1 cellular context compared by ENCODE assay signal in the genomic region with DNA sequence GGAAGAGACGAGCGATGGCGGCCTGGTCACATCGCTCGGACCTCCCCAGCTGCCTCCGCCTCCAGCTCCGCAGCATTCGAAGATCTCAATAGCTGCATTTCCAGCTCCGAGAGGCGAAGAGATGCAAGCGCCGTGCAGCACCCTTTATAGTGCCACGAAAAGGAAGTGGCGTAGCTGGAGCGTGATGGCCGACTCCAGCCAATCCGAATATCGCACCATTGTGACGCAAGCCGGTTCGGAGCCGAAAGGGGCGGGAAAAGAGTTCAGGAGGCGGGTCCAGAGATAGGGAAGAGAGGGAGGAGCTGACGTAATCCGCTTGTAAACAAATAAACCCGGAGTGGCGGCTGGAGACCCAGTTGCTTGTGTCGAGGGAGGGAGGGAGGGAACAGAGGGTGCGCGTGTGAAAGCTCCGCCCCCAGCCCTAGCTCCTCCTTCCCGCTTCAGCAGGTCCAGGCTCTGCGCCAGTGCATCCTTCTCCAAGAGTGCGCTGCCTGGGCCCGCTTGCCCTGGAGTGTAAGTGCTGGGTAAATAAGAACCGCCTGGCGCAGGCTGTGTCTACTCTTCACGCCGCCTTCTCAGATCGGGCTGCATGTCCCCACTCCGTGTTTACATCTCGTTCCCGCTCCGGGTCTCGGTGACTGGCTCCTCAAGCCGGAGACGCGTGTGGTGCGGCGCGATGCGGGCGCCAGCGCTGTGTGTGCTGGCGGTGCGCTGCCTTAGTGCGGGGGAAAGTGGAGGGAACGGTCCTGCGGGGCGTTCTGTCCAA.
TF ChIP-seq lines count a peak whose summit lies in the region.

BTG1 (minus strand) TSS at position 116 of the 766 bp plus-strand sequence. CDS start 311 bp downstream, outside the sequence.

TF ChIP-seq in HEK293, 187 proteins besides CTCF, POLR2A, EP300 and RAD21 (continued from another document and continues in another):
- no peak for TF ChIP-seq ZNF830 (tag by site-specific recombination; IDR thresholded peaks at IDR 0.05; ENCODE audit: low read depth)
- TF ChIP-seq, protein P1, sequence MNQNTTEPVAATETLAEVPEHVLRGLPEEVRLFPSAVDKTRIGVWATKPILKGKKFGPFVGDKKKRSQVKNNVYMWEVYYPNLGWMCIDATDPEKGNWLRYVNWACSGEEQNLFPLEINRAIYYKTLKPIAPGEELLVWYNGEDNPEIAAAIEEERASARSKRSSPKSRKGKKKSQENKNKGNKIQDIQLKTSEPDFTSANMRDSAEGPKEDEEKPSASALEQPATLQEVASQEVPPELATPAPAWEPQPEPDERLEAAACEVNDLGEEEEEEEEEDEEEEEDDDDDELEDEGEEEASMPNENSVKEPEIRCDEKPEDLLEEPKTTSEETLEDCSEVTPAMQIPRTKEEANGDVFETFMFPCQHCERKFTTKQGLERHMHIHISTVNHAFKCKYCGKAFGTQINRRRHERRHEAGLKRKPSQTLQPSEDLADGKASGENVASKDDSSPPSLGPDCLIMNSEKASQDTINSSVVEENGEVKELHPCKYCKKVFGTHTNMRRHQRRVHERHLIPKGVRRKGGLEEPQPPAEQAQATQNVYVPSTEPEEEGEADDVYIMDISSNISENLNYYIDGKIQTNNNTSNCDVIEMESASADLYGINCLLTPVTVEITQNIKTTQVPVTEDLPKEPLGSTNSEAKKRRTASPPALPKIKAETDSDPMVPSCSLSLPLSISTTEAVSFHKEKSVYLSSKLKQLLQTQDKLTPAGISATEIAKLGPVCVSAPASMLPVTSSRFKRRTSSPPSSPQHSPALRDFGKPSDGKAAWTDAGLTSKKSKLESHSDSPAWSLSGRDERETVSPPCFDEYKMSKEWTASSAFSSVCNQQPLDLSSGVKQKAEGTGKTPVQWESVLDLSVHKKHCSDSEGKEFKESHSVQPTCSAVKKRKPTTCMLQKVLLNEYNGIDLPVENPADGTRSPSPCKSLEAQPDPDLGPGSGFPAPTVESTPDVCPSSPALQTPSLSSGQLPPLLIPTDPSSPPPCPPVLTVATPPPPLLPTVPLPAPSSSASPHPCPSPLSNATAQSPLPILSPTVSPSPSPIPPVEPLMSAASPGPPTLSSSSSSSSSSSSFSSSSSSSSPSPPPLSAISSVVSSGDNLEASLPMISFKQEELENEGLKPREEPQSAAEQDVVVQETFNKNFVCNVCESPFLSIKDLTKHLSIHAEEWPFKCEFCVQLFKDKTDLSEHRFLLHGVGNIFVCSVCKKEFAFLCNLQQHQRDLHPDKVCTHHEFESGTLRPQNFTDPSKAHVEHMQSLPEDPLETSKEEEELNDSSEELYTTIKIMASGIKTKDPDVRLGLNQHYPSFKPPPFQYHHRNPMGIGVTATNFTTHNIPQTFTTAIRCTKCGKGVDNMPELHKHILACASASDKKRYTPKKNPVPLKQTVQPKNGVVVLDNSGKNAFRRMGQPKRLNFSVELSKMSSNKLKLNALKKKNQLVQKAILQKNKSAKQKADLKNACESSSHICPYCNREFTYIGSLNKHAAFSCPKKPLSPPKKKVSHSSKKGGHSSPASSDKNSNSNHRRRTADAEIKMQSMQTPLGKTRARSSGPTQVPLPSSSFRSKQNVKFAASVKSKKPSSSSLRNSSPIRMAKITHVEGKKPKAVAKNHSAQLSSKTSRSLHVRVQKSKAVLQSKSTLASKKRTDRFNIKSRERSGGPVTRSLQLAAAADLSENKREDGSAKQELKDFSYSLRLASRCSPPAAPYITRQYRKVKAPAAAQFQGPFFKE (tag by site-specific recombination; IDR thresholded peaks at IDR 0.05; ENCODE audit: borderline replicate concordance), result no peak
- TF ChIP-seq ZNF274 (IDR thresholded peaks at IDR 0.05; ENCODE audit: low read length), result no peak
- no peak for TF ChIP-seq ZNF274 (tag by site-specific recombination; IDR thresholded peaks at IDR 0.05; ENCODE audit: borderline replicate concordance)
- no peak; the same call in 1 of the 2 replicates for TF ChIP-seq KLF8 (tag by site-specific recombination; IDR thresholded peaks at IDR 0.05)
- TF ChIP-seq ZNF2 (tag by site-specific recombination; IDR thresholded peaks at IDR 0.05), result peak; percentile 93
- no peak for TF ChIP-seq ZNF350 (tag by site-specific recombination; IDR thresholded peaks at IDR 0.05)
- TF ChIP-seq ZBTB6 (tag by site-specific recombination; IDR thresholded peaks at IDR 0.05), result no peak
- no peak for TF ChIP-seq ZNF23 (tag by site-specific recombination; IDR thresholded peaks at IDR 0.05; ENCODE audit: borderline replicate concordance)
- TF ChIP-seq, protein P2, sequence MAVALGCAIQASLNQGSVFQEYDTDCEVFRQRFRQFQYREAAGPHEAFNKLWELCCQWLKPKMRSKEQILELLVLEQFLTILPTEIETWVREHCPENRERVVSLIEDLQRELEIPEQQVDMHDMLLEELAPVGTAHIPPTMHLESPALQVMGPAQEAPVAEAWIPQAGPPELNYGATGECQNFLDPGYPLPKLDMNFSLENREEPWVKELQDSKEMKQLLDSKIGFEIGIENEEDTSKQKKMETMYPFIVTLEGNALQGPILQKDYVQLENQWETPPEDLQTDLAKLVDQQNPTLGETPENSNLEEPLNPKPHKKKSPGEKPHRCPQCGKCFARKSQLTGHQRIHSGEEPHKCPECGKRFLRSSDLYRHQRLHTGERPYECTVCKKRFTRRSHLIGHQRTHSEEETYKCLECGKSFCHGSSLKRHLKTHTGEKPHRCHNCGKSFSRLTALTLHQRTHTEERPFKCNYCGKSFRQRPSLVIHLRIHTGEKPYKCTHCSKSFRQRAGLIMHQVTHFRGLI (tag by site-specific recombination; IDR thresholded peaks at IDR 0.05), result no peak; the same call in 1 of the 2 replicates
- no peak for TF ChIP-seq ZNF701 (tag by site-specific recombination; IDR thresholded peaks at IDR 0.05)
- peak; percentile 98 for TF ChIP-seq ZNF629 (tag by site-specific recombination; IDR thresholded peaks at IDR 0.05)
- TF ChIP-seq ZNF146 (tag by site-specific recombination; IDR thresholded peaks at IDR 0.05), result no peak
- TF ChIP-seq ZBTB11 (tag by site-specific recombination; conservative IDR thresholded peaks at IDR 0.05; ENCODE audit: low read depth), result no peak
- TF ChIP-seq ZNF623 (tag by site-specific recombination; IDR thresholded peaks at IDR 0.05), result no peak
- TF ChIP-seq ZNF248 (tag by site-specific recombination; IDR thresholded peaks at IDR 0.05), result no peak
- TF ChIP-seq KLF16 (tag by site-specific recombination; IDR thresholded peaks at IDR 0.05), result peak; percentile 88
- no peak for TF ChIP-seq ZNF311 (tag by site-specific recombination; IDR thresholded peaks at IDR 0.05; ENCODE audit: borderline replicate concordance)
- no peak; the same call in 1 of the 2 replicates for TF ChIP-seq TRIM28 (IDR thresholded peaks at IDR 0.05; ENCODE audit: borderline replicate concordance, low read length)
- TF ChIP-seq ZEB2 (tag by site-specific recombination; IDR thresholded peaks at IDR 0.05), result no peak
- TF ChIP-seq, protein P3, sequence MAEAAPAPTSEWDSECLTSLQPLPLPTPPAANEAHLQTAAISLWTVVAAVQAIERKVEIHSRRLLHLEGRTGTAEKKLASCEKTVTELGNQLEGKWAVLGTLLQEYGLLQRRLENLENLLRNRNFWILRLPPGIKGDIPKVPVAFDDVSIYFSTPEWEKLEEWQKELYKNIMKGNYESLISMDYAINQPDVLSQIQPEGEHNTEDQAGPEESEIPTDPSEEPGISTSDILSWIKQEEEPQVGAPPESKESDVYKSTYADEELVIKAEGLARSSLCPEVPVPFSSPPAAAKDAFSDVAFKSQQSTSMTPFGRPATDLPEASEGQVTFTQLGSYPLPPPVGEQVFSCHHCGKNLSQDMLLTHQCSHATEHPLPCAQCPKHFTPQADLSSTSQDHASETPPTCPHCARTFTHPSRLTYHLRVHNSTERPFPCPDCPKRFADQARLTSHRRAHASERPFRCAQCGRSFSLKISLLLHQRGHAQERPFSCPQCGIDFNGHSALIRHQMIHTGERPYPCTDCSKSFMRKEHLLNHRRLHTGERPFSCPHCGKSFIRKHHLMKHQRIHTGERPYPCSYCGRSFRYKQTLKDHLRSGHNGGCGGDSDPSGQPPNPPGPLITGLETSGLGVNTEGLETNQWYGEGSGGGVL (tag by site-specific recombination; IDR thresholded peaks at IDR 0.05), result peak; percentile 32; the same call in 1 of the 2 replicates
- no peak for TF ChIP-seq ZNF26 (tag by site-specific recombination; IDR thresholded peaks at IDR 0.05)
- TF ChIP-seq, protein P4, sequence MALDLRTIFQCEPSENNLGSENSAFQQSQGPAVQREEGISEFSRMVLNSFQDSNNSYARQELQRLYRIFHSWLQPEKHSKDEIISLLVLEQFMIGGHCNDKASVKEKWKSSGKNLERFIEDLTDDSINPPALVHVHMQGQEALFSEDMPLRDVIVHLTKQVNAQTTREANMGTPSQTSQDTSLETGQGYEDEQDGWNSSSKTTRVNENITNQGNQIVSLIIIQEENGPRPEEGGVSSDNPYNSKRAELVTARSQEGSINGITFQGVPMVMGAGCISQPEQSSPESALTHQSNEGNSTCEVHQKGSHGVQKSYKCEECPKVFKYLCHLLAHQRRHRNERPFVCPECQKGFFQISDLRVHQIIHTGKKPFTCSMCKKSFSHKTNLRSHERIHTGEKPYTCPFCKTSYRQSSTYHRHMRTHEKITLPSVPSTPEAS (tag by site-specific recombination; IDR thresholded peaks at IDR 0.05), result no peak
- peak; percentile 85 for TF ChIP-seq ZBTB17 (tag by site-specific recombination; IDR thresholded peaks at IDR 0.05)
- TF ChIP-seq ZNF549 (tag by site-specific recombination; IDR thresholded peaks at IDR 0.05), result no peak
- no peak for TF ChIP-seq ZNF112 (tag by site-specific recombination; IDR thresholded peaks at IDR 0.05)
- no peak for TF ChIP-seq ELK4 (IDR thresholded peaks at IDR 0.05; ENCODE audit: borderline replicate concordance, low read depth, low read length)
- TF ChIP-seq RBAK (tag by site-specific recombination; IDR thresholded peaks at IDR 0.05), result no peak
- TF ChIP-seq ZFHX2 (tag by site-specific recombination; conservative IDR thresholded peaks at IDR 0.05), result 0 out of 2 replicates have a peak, but pooled peaks have one; percentile 56
- TF ChIP-seq IKZF3 (tag by site-specific recombination; IDR thresholded peaks at IDR 0.05), result peak; percentile 69
- TF ChIP-seq ZNF654 (tag by site-specific recombination; IDR thresholded peaks at IDR 0.05; ENCODE audit: low read depth), result no peak
- TF ChIP-seq ZNF624 (tag by site-specific recombination; IDR thresholded peaks at IDR 0.05), result no peak
- no peak for TF ChIP-seq ZNF529 (tag by site-specific recombination; IDR thresholded peaks at IDR 0.05; ENCODE audit: insufficient replicate concordance)
- TF ChIP-seq MYNN (tag by site-specific recombination; IDR thresholded peaks at IDR 0.05; ENCODE audit: borderline replicate concordance), result no peak
- TF ChIP-seq ZNF24 (tag by site-specific recombination; IDR thresholded peaks at IDR 0.05), result peak; percentile 11; the same call in 1 of the 2 replicates
- 0 out of 2 replicates have a peak, but pooled peaks have one; percentile 25 for TF ChIP-seq GLIS2 (tag by site-specific recombination; IDR thresholded peaks at IDR 0.05)
- TF ChIP-seq ZNF121 (tag by site-specific recombination; IDR thresholded peaks at IDR 0.05), result peak; percentile 83; the same call in 1 of the 2 replicates
- TF ChIP-seq ZNF791 (tag by site-specific recombination; IDR thresholded peaks at IDR 0.05), result no peak
- no peak for TF ChIP-seq ZNF521 (tag by site-specific recombination; IDR thresholded peaks at IDR 0.05)
- TF ChIP-seq EGR2 (tag by site-specific recombination; IDR thresholded peaks at IDR 0.05; ENCODE audit: low read depth), result 0 out of 2 replicates have a peak, but pooled peaks have one; percentile 4
